Comparison of ENCODE assay signal across 1 cellular context in the genomic region with DNA sequence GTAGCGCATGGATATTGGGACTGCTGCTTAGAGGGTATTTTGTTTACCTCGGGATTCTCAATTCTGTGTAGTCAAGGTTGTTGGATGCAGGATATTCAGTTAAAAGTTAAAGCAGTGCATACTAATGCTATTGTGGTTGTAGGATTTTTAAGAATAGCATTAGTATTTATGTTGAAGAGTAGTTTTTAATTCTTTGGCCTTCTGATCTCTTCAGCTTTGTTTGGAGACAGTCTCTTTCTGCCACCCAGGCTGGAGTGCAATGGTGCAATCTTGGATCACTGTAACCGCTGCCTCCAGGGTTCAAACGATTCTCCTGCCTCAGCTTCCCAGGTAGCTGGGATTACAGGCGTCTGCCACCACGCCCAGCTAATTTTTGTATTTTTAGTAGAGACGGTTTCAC.
TF ChIP-seq lines count a peak whose summit lies in the region.

No MANE protein-coding gene starts in this region.

TF ChIP-seq in A549, 52 proteins besides CTCF, POLR2A, EP300 and RAD21 (continued from another document):
- TF ChIP-seq FOSL2 (IDR thresholded peaks at IDR 0.05) (no peak), FOSL2 (CRISPR knock-in tag; IDR thresholded peaks at IDR 0.05) (no peak), RCOR1 (IDR thresholded peaks at IDR 0.05; ENCODE audit: low read depth, low read length) (no peak), HOXA7 (CRISPR knock-in tag; IDR thresholded peaks at IDR 0.05) (no peak), MAZ (IDR thresholded peaks at IDR 0.05; ENCODE audit: borderline replicate concordance, low read depth, low read length) (no peak), CHD4 (IDR thresholded peaks at IDR 0.05; ENCODE audit: borderline replicate concordance) (no peak), JUNB (IDR thresholded peaks at IDR 0.05) (no peak), SMC3 (IDR thresholded peaks at IDR 0.05) (no peak), FOXS1 (CRISPR knock-in tag; IDR thresholded peaks at IDR 0.05) (no peak)
